14 cellular contexts compared by ENCODE assay signal in the genomic region with DNA sequence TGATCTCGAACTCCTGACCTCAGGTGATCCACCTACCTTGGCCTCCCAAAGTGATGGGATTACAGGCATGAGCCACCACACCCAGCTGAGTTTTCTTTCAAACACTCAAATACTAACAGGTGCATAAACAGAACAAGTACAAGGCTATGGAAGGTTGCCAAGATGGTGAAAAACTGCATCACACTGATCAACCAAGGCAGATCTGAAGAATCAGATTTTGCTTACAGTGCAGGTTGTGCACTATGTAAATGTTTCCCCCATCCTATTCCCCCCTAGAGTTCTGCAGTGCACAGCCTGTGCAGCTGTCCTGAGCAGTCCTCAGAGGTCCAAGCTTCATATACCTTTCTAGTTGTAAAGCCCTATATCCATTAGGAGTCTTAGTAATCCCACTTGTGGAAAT.
DNase-seq lines count a peak whose midpoint lies in the region; ATAC-seq lines count a peak whose summit lies in the region.
"Had no signal": no experiment of that assay in that cellular context is flagged by ENCODE, and none has a peak within 500 bp of the region (broad histone marks: within the 10 kb centered on the region; RNA-seq: fewer than 3 reads in every experiment).

No MANE protein-coding gene starts in this region.

- peak; percentile 45 for DNase-seq in NCI-H510A treated with DMSO at 0.1 percent for 48 hours (lab: John Stamatoyannopoulos, UW)
- no peak for DNase-seq in NCI-H510A (lab: John Stamatoyannopoulos, UW)
- DNase-seq in DMS53 (lab: John Stamatoyannopoulos, UW) = peak; percentile 29
- DNase-seq in DMS79 treated with DMSO at 0.1 percent for 48 hours (lab: John Stamatoyannopoulos, UW) = peak; percentile 37
- peak; percentile 68 for DNase-seq in RPMI8226
- DNase-seq in mesenteric fat pad (ENCODE audit: low spot score) = no peak
- DNase-seq: Caco-2; CD8-positive, alpha-beta T cell; EL; GDM1; GOT3; H9 had no signal

- ATAC-seq in HG03095 (IDR thresholded peaks at IDR 0.05; ENCODE audit: unreplicated experiment) = no peak
- ATAC-seq: CD8-positive, alpha-beta T cell; K562 had no signal

Comparison
In these comparisons a context has a peak if more than half of its experiments do, and no peak if none do; other contexts are left out.
1. DNase-seq: peak in NCI-H510A treated with DMSO at 0.1 percent for 48 hours (single experiment), DMS53 (single experiment), DMS79 treated with DMSO at 0.1 percent for 48 hours (single experiment) and RPMI8226 (single experiment); none in NCI-H510A (single experiment) and mesenteric fat pad (single experiment).